ENCODE assay signal across 14 cellular contexts in genomic region chr9:36823466-36823865, GRCh38.
DNase-seq lines count a peak whose midpoint lies in the region; ATAC-seq and TF ChIP-seq lines count a peak whose summit lies in the region.
"Had no signal": no experiment of that assay in that cellular context is flagged by ENCODE, and none has a peak within 500 bp of the region (broad histone marks: within the 10 kb centered on the region; RNA-seq: fewer than 3 reads in every experiment).

No MANE protein-coding gene starts in this region.

- H3K4me1 ChIP-seq in osteoblast (ENCODE audit: insufficient read depth, low read length) = no peaks in the 10 kb centered on the region

- DNase-seq in activated CD4-positive, alpha-beta T cell treated with anti-CD3 and anti-CD28 coated beads, Interleukin-2, amount 10 ng/mL, durations not matched to agents 7 days and 5 days = no peak
- no peak for DNase-seq in activated CD4-positive, alpha-beta T cell treated with anti-CD3 and anti-CD28 coated beads for 4 hours
- peak; percentile 46 for DNase-seq in cardiac septum (ENCODE audit: low spot score)
- no peak for DNase-seq in left ventricle myocardium superior
- DNase-seq in osteoblast (ENCODE audit: insufficient read length, low spot score, missing footprints) = peak; percentile 76
- no peak for DNase-seq in amygdala (lab: John Stamatoyannopoulos, UW)
- DNase-seq: Calu3; CD8-positive, alpha-beta T cell; DMS79 treated with DMSO at 0.1 percent for 48 hours; GF-D8; HCEC 1CT had no signal

- no peaks in the 10 kb centered on the region for H3K9me3 ChIP-seq in osteoblast (ENCODE audit: low read depth, low read length)
- H3K9me3 ChIP-seq: BLaER1 treated with 17β-estradiol and CSF1 and Interleukin-3, amounts not matched to agents 10 nM and 100 nM had no signal

- H3K9me3 Mint-ChIP-seq in activated CD4-positive, alpha-beta T cell treated with anti-CD3 and anti-CD28 coated beads, Interleukin-2, amount 10 ng/mL, durations not matched to agents 7 days and 5 days = no peaks in the 10 kb centered on the region
- H3K9me3 Mint-ChIP-seq: CD8-positive, alpha-beta T cell; GM23338 had no signal

- no peaks in the 10 kb centered on the region for H3K4me1 Mint-ChIP-seq in activated CD4-positive, alpha-beta T cell treated with anti-CD3 and anti-CD28 coated beads, Interleukin-2, amount 10 ng/mL, durations not matched to agents 7 days and 5 days

- intact Hi-C loops in cardiac septum (cut with DNase I) (no loop called here), left ventricle myocardium superior (cut with micrococcal nuclease) (no loop called here)

- H3K27ac ChIP-seq in osteoblast (ENCODE audit: low read depth, low read length) = no peak overlapping the region
- H3K27ac ChIP-seq: BLaER1 treated with 17β-estradiol and CSF1 and Interleukin-3, amounts not matched to agents 10 nM and 100 nM had no signal

- H3K4me3 Mint-ChIP-seq in activated CD4-positive, alpha-beta T cell treated with anti-CD3 and anti-CD28 coated beads, Interleukin-2, amount 10 ng/mL, durations not matched to agents 7 days and 5 days = no peak overlapping the region
- H3K4me3 Mint-ChIP-seq: B cell; CD8-positive, alpha-beta T cell; GM23338 had no signal

- POLR2A ChIA-PET in activated CD4-positive, alpha-beta T cell treated with anti-CD3 and anti-CD28 coated beads, Interleukin-2, amount 10 ng/mL, durations not matched to agents 7 days and 5 days (lab: Charles Lee) = no interaction called here

- no peaks in the 10 kb centered on the region for H3K36me3 ChIP-seq in osteoblast (ENCODE audit: insufficient read depth, low read length)
- H3K36me3 ChIP-seq: BLaER1 treated with 17β-estradiol and CSF1 and Interleukin-3, amounts not matched to agents 10 nM and 100 nM had no signal

- no peaks in the 10 kb centered on the region for H4K20me1 ChIP-seq in osteoblast (ENCODE audit: insufficient read depth, low read length)
- H4K20me1 ChIP-seq: BLaER1 treated with 17β-estradiol and CSF1 and Interleukin-3, amounts not matched to agents 10 nM and 100 nM had no signal

- CTCF ChIA-PET in activated CD4-positive, alpha-beta T cell treated with anti-CD3 and anti-CD28 coated beads, Interleukin-2, amount 10 ng/mL, durations not matched to agents 7 days and 5 days (lab: Charles Lee) = interaction anchor here (1.0 kb wide), 1 partner anchor 98 kb away, joined by 5 read pairs; no protein-coding TSS in a partner anchor

- peaks cover 6% of the 10 kb centered on the region for H3K27me3 Mint-ChIP-seq in activated CD4-positive, alpha-beta T cell treated with anti-CD3 and anti-CD28 coated beads, Interleukin-2, amount 10 ng/mL, durations not matched to agents 7 days and 5 days

- H3K27me3 ChIP-seq in osteoblast (ENCODE audit: insufficient read depth, low read length) = peaks cover 49% of the 10 kb centered on the region
- H3K27me3 ChIP-seq: BLaER1 treated with 17β-estradiol and CSF1 and Interleukin-3, amounts not matched to agents 10 nM and 100 nM had no signal

- H3K27ac Mint-ChIP-seq in activated CD4-positive, alpha-beta T cell treated with anti-CD3 and anti-CD28 coated beads, Interleukin-2, amount 10 ng/mL, durations not matched to agents 7 days and 5 days = peak overlapping the region; percentile 31
- H3K27ac Mint-ChIP-seq: B cell; CD8-positive, alpha-beta T cell; GM23338 had no signal

- H2AFZ ChIP-seq in osteoblast (ENCODE audit: low read length) = no peak overlapping the region
- H2AFZ ChIP-seq: GM23338 had no signal

- no peak for ATAC-seq in left ventricle myocardium superior
- ATAC-seq: CD8-positive, alpha-beta T cell; GM23338 had no signal

- H3K4me2 ChIP-seq in osteoblast (ENCODE audit: insufficient read depth, low read length) = no peak overlapping the region
- H3K4me2 ChIP-seq: BLaER1 treated with 17β-estradiol and CSF1 and Interleukin-3, amounts not matched to agents 10 nM and 100 nM; GM23338 had no signal

- no peak for TF ChIP-seq CTCF in osteoblast (IDR thresholded peaks at IDR 0.05; ENCODE audit: extremely low read depth, low read depth, low read length)

- H3K4me3 ChIP-seq in osteoblast (ENCODE audit: insufficient read depth, low read length) = no peak overlapping the region
- H3K4me3 ChIP-seq: BLaER1 treated with 17β-estradiol and CSF1 and Interleukin-3, amounts not matched to agents 10 nM and 100 nM; GM23338 had no signal

- H3K79me2 ChIP-seq in osteoblast (ENCODE audit: insufficient read depth, low read length) = no peaks in the 10 kb centered on the region

- H3K36me3 Mint-ChIP-seq in activated CD4-positive, alpha-beta T cell treated with anti-CD3 and anti-CD28 coated beads, Interleukin-2, amount 10 ng/mL, durations not matched to agents 7 days and 5 days (ENCODE audit: low read depth) = no peaks in the 10 kb centered on the region
- H3K36me3 Mint-ChIP-seq: CD8-positive, alpha-beta T cell had no signal

Comparison
In these comparisons a context has a peak if more than half of its experiments do, and no peak if none do; other contexts are left out.
1. DNase-seq: peak in cardiac septum (single experiment) and osteoblast (single experiment); none in activated CD4-positive, alpha-beta T cell treated with anti-CD3 and anti-CD28 coated beads, Interleukin-2, amount 10 ng/mL, durations not matched to agents 7 days and 5 days (single experiment), activated CD4-positive, alpha-beta T cell treated with anti-CD3 and anti-CD28 coated beads for 4 hours (0 of 2), left ventricle myocardium superior (single experiment) and amygdala (0 of 56).